28 cellular contexts compared by ENCODE assay signal in the genomic region with DNA sequence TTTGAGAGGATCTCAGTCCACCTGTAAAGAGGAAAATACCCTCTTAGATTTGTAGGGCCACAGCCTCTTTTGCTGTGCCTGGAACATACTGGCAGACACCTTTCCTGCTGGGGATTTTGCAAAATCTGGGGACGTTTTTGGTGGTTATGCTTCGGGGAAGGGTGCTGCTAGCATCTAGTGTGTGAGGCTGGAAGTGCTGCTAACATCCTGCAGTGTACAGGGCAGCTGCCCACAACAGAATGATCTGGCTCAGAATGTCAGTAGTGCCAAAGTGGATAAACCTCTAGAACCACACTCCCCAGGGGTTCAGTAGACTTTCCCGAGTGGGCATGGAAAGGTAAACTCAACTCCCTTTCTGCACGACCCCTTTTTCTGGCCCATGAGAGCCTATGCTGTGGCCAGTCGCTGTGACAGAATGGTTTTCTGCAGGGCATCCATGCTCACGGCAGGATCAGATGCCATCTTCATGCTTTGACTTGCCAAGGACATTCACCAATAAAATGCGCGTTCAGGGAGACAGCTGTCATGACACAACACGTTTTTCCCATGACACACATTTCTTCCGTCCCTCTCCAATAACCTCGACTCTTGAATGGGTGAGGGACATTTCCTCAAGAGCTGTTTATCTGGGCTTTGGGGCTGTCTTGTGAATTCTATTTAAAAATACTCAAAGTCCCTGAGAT.
"Had no signal": no experiment of that assay in that cellular context is flagged by ENCODE, and none has a peak within 500 bp of the region (broad histone marks: within the 10 kb centered on the region; RNA-seq: fewer than 3 reads in every experiment).

No MANE protein-coding gene starts in this region.

- FAIRE-seq: colon, kidney, pancreas, small intestine had no signal

- H3K9me3 Mint-ChIP-seq: mesothelial cell of epicardium; natural killer cell treated with Interleukin-12 subunit alpha and Interleukin-12 subunit beta and Interleukin-15 and Interleukin-18, amount 100 ng/mL, for 72 hours; stimulated activated naive CD8-positive, alpha-beta T cell treated with anti-CD3 and anti-CD28 coated beads, Interleukin-15, Interleukin-2, amounts not matched to agents 100 ng/mL and 50 ng/mL, for 24 hours had no signal

- H3K4me3 ChIP-seq: esophagus muscularis mucosa, gastroesophageal sphincter, heart left ventricle, hepatocyte, lung, mucosa of descending colon, pancreas, right lobe of liver, suprapubic skin, transverse colon had no signal

- H3K4me3 Mint-ChIP-seq: endodermal cell; mesothelial cell of epicardium; naive B cell; natural killer cell treated with Interleukin-12 subunit alpha and Interleukin-12 subunit beta and Interleukin-15 and Interleukin-18, amount 100 ng/mL, for 72 hours; neural crest cell; stimulated activated naive B cell treated with anti-CD40 and anti-IgM and Interleukin-4, amounts not matched to agents 10 μg/mL and 1 μg/mL and 100 μg/mL, for 72 hours; stimulated activated naive CD8-positive, alpha-beta T cell treated with anti-CD3 and anti-CD28 coated beads, Interleukin-15, Interleukin-2, amounts not matched to agents 100 ng/mL and 50 ng/mL, for 24 hours had no signal

- H3K36me3 ChIP-seq: esophagus muscularis mucosa, gastroesophageal sphincter, heart left ventricle, neutrophil, pancreas, right lobe of liver, suprapubic skin, transverse colon had no signal

- H3K9me3 ChIP-seq: esophagus muscularis mucosa, gastroesophageal sphincter, heart left ventricle, mucosa of descending colon, neutrophil, pancreas, right lobe of liver, suprapubic skin, transverse colon had no signal

- H3K36me3 Mint-ChIP-seq: mesothelial cell of epicardium; naive B cell; natural killer cell treated with Interleukin-12 subunit alpha and Interleukin-12 subunit beta and Interleukin-15 and Interleukin-18, amount 100 ng/mL, for 72 hours; stimulated activated naive B cell treated with anti-CD40 and anti-IgM and Interleukin-4, amounts not matched to agents 10 μg/mL and 1 μg/mL and 100 μg/mL, for 72 hours had no signal

- ATAC-seq: foreskin keratinocyte; gastroesophageal sphincter; left lobe of liver; mucosa of descending colon; natural killer cell treated with Interleukin-12 subunit alpha and Interleukin-12 subunit beta and Interleukin-15 and Interleukin-18, amount 100 ng/mL, for 72 hours; pancreas; right lobe of liver; stimulated activated naive B cell treated with anti-CD40 and anti-IgM and Interleukin-4, amounts not matched to agents 10 μg/mL and 1 μg/mL and 100 μg/mL, for 72 hours had no signal

- DNase-seq: effector CD8-positive, alpha-beta T cell; endodermal cell; foreskin keratinocyte; heart left ventricle; kidney; mesenchymal stem cell; mucosa of descending colon; naive B cell; pancreas; retina; right lobe of liver; small intestine; stimulated activated CD4-positive, alpha-beta T cell treated with anti-CD3 and anti-CD28 coated beads, Interleukin-15, amount 100 ng/mL, for 24 hours; stimulated activated CD4-positive, alpha-beta T cell treated with anti-CD3 and anti-CD28 coated beads, Interleukin-2, amount 100 ng/mL, for 48 hours; stimulated activated naive B cell treated with anti-CD40 and anti-IgM and Interleukin-4, amounts not matched to agents 10 μg/mL and 1 μg/mL and 100 μg/mL, for 72 hours; transverse colon had no signal

- H3K27ac ChIP-seq: esophagus muscularis mucosa, foreskin keratinocyte, gastroesophageal sphincter, heart left ventricle, hepatocyte, neutrophil, pancreas, right lobe of liver, suprapubic skin, transverse colon had no signal

- H3K27ac Mint-ChIP-seq: endodermal cell; mesothelial cell of epicardium; natural killer cell treated with Interleukin-12 subunit alpha and Interleukin-12 subunit beta and Interleukin-15 and Interleukin-18, amount 100 ng/mL, for 72 hours; stimulated activated naive B cell treated with anti-CD40 and anti-IgM and Interleukin-4, amounts not matched to agents 10 μg/mL and 1 μg/mL and 100 μg/mL, for 72 hours; stimulated activated naive CD8-positive, alpha-beta T cell treated with anti-CD3 and anti-CD28 coated beads, Interleukin-15, Interleukin-2, amounts not matched to agents 100 ng/mL and 50 ng/mL, for 24 hours had no signal

- H3K4me1 Mint-ChIP-seq: endodermal cell, neural crest cell had no signal

- H3K4me1 ChIP-seq: esophagus muscularis mucosa, foreskin keratinocyte, gastroesophageal sphincter, pancreas, right lobe of liver, suprapubic skin, transverse colon had no signal

- H3K27me3 ChIP-seq: esophagus muscularis mucosa, foreskin keratinocyte, gastroesophageal sphincter, heart left ventricle, hepatocyte, neutrophil, pancreas, right lobe of liver, suprapubic skin, transverse colon had no signal
